In genomic region chr6:132082421-132082820, GRCh38 we compare ENCODE assay signal across 17 cellular contexts.
DNase-seq lines count a peak whose midpoint lies in the region; ATAC-seq and TF ChIP-seq lines count a peak whose summit lies in the region.
"Had no signal": no experiment of that assay in that cellular context is flagged by ENCODE, and none has a peak within 500 bp of the region (broad histone marks: within the 10 kb centered on the region; RNA-seq: fewer than 3 reads in every experiment).

No MANE protein-coding gene starts in this region.

- H3K27me3 ChIP-seq in GM23248 (replicated peaks; ENCODE audit: insufficient read depth), result no peaks in the 10 kb centered on the region
- H3K27me3 ChIP-seq in Panc1 (ENCODE audit: control insufficient read depth, insufficient read depth, low read length), result no peaks in the 10 kb centered on the region
- H3K27me3 ChIP-seq: BE2C had no signal

- POLR2A ChIA-PET in Panc1 (lab: Charles Lee), result no interaction called here

- no peak overlapping the region for H3K4me3 Mint-ChIP-seq in mesothelial cell of epicardium
- H3K4me3 Mint-ChIP-seq: CD4-positive, CD25-positive, alpha-beta regulatory T cell; CD8-positive, alpha-beta memory T cell; H9 had no signal

- H3K9me3 ChIP-seq in GM23248 (ENCODE audit: low read depth) (no peaks in the 10 kb centered on the region), Panc1 (ENCODE audit: control insufficient read depth, insufficient read depth, low read depth, low read length) (no peaks in the 10 kb centered on the region)
- H3K9me3 ChIP-seq: BE2C had no signal

- in situ Hi-C loops in Caki2 (cut with HindIII; ENCODE audit: low pct_unique_long_range_greater_than_20kb, low sequenced_read_pairs) (no loop called here), GM23248 (cut with MboI) (no loop called here), Panc1 (cut with HindIII; ENCODE audit: low pct_unique_long_range_greater_than_20kb, low sequenced_read_pairs) (no loop called here), ACHN (cut with HindIII; ENCODE audit: low pct_ligation_motif_present, low pct_unique_long_range_greater_than_20kb, low sequenced_read_pairs) (no loop called here)

- H3K27me3 Mint-ChIP-seq in mesothelial cell of epicardium (ENCODE audit: low read depth), result no peaks in the 10 kb centered on the region
- H3K27me3 Mint-ChIP-seq: CD4-positive, CD25-positive, alpha-beta regulatory T cell had no signal

- 99 to 100% methylated on average over 2 of the region's 2 CpGs for WGBS in GM23248 (ENCODE audit: low coverage in 1 of 2, low lambda C conversion rate in 2 of 2, missing lambda C conversion rate in 2 of 2), 2 experiments

- H4K20me1 ChIP-seq in GM23248 (ENCODE audit: insufficient read depth), result no peaks in the 10 kb centered on the region

- no peak overlapping the region for H3K4me2 ChIP-seq in GM23248 (ENCODE audit: unreplicated experiment)

- no peaks in the 10 kb centered on the region for H3K79me2 ChIP-seq in GM23248 (ENCODE audit: insufficient read depth)

- no peak overlapping the region for H3K9ac ChIP-seq in GM23248

- H3K36me3 Mint-ChIP-seq in mesothelial cell of epicardium, result no peaks in the 10 kb centered on the region
- H3K36me3 Mint-ChIP-seq: CD4-positive, CD25-positive, alpha-beta regulatory T cell; CD8-positive, alpha-beta memory T cell had no signal

- peak overlapping the region; percentile 30; the same call in 1 of the 2 replicates for H2AFZ ChIP-seq in GM23248

- no peaks in the 10 kb centered on the region for H3K9me2 ChIP-seq in GM23248 (ENCODE audit: insufficient read depth)

- intact Hi-C loops in Panc1 (cut with micrococcal nuclease; ENCODE audit: unreplicated experiment), result no loop called here

- H3K4me1 Mint-ChIP-seq in mesothelial cell of epicardium, result peaks cover 36% of the 10 kb centered on the region
- H3K4me1 Mint-ChIP-seq: CD4-positive, CD25-positive, alpha-beta regulatory T cell; CD8-positive, alpha-beta memory T cell had no signal

- peak overlapping the region; percentile 47 for H3K27ac Mint-ChIP-seq in mesothelial cell of epicardium
- H3K27ac Mint-ChIP-seq: CD4-positive, CD25-positive, alpha-beta regulatory T cell; CD8-positive, alpha-beta memory T cell; H9 had no signal

- TF ChIP-seq CTCF in Panc1 (IDR thresholded peaks at IDR 0.05), result no peak
- no peak for TF ChIP-seq CTCF in mesothelial cell of epicardium (IDR thresholded peaks at IDR 0.05; ENCODE audit: unreplicated experiment)

- BruUV-seq in Panc1 (replicated peaks; lab: Mats Ljungman, UMichigan), result no TSS peak

- H3K27ac ChIP-seq in GM23248, result no peak overlapping the region
- peak overlapping the region; percentile 51; the same call in 1 of the 2 replicates for H3K27ac ChIP-seq in Panc1 (ENCODE audit: low read length)
- H3K27ac ChIP-seq: HL-60 had no signal

- H3K4me3 ChIP-seq in GM23248 (no peak overlapping the region), Panc1 (ENCODE audit: low read depth in 2 of 2, low read length in 2 of 2) (no peak overlapping the region)
- H3K4me3 ChIP-seq: K562 had no signal

- peaks cover 5% of the 10 kb centered on the region for H3K9me3 Mint-ChIP-seq in mesothelial cell of epicardium
- H3K9me3 Mint-ChIP-seq: CD8-positive, alpha-beta memory T cell; H9 had no signal

- no peak for ATAC-seq in Panc1
- ATAC-seq: K562 had no signal

- DNase-seq in Caki2 (ENCODE audit: low read depth), result peak; percentile 19
- no peak for DNase-seq in GM23248
- no peak for DNase-seq in Panc1 (ENCODE audit: low read depth, low spot score)
- DNase-seq in mesothelial cell of epicardium (ENCODE audit: low spot score in 2 of 2, unreplicated experiment in 2 of 2), result no peak
- DNase-seq in NCI-H2107 treated with DMSO at 0.1 percent for 48 hours (lab: John Stamatoyannopoulos, UW; ENCODE audit: unreplicated experiment), result no peak
- DNase-seq in DMS79 treated with DMSO at 0.1 percent for 48 hours (lab: John Stamatoyannopoulos, UW), result no peak
- no peak for DNase-seq in ACHN
- DNase-seq in effector CD4-positive, alpha-beta T cell, result no peak
- DNase-seq: 8988T; BE2C; C1 segment of cervical spinal cord; CD4-positive, CD25-positive, alpha-beta regulatory T cell; CD8-positive, alpha-beta memory T cell; COR-L47; H9 had no signal

- H3K4me1 ChIP-seq in GM23248 (ENCODE audit: insufficient read depth) (peaks cover 41% of the 10 kb centered on the region), Panc1 (ENCODE audit: control insufficient read depth, insufficient read depth, low read length) (peaks cover 10% of the 10 kb centered on the region)
- H3K4me1 ChIP-seq: BE2C had no signal

- H3F3A ChIP-seq in GM23248 (ENCODE audit: insufficient read depth), result peaks cover 28% of the 10 kb centered on the region

- H3K36me3 ChIP-seq in GM23248 (ENCODE audit: low read depth), result no peaks in the 10 kb centered on the region
- no peaks in the 10 kb centered on the region for H3K36me3 ChIP-seq in Panc1 (ENCODE audit: control insufficient read depth, insufficient read depth, low read length)
- H3K36me3 ChIP-seq: BE2C had no signal

- CTCF ChIA-PET in Panc1 (lab: Charles Lee), result no interaction called here
